ENCODE assay signal across 1 cellular context in genomic region chr4:25949994-25950393, GRCh38.
TF ChIP-seq lines count a peak whose summit lies in the region.

No MANE protein-coding gene starts in this region.

TF ChIP-seq in GM23338, 12 proteins besides CTCF, POLR2A, EP300 and RAD21:
- TF ChIP-seq ZNF462 (CRISPR knock-in tag; IDR thresholded peaks at IDR 0.05) (no peak), REST (IDR thresholded peaks at IDR 0.05; ENCODE audit: unreplicated experiment) (no peak), POLR2AphosphoS5 (IDR thresholded peaks at IDR 0.05; ENCODE audit: low read depth) (no peak), STAT1 (IDR thresholded peaks at IDR 0.05; ENCODE audit: unreplicated experiment) (no peak), NANOG (IDR thresholded peaks at IDR 0.05; ENCODE audit: borderline replicate concordance) (no peak), ZNF331 (CRISPR knock-in tag; IDR thresholded peaks at IDR 0.05; ENCODE audit: low read depth) (no peak), EZH2 (IDR thresholded peaks at IDR 0.05; ENCODE audit: low read depth, unreplicated experiment) (no peak), JUNB (IDR thresholded peaks at IDR 0.05; ENCODE audit: unreplicated experiment) (no peak), CREB1 (CRISPR knock-in tag; IDR thresholded peaks at IDR 0.05; ENCODE audit: low read depth) (no peak)
TF ChIP-seq in GM23338: peak in this region for 0.
